In the genomic region with DNA sequence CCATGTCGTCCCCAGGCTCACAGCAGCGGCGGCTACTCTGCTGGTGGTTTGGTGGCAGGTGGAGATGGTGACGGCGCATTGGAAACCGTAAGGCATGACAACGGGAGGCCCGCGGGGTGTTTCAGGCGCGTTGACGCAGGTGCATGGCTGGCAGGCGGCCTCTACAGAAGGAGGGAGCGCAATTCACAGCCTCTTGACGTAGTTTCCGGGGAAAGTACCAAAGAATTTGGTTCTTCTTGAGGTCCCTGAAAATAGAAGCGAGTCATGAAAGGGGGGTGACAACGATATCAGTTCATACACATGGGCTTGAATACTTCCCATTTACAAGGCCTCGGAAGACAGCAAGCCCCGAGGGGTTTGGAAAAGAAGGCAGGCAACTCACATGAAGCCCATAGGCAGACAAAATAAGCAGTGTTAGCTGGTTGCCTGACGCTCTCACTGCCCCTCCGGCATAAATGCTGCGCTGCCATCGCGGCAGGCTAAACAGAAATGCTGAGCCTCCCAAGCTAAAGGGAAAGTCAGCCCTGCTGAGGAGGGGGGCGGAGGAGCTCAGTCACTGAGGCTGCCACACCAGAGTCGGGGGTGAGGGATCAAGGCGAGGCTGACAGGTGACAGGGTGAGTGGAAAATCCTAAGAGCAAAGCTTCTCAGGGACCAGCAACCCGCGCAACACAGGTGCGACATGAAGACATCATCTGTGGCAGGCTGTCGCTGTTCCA, we compare ENCODE assay signal across 9 cellular contexts. TPM values are rescaled to one million over a fixed set of nuclear protein-coding genes. Genes with fewer than 3 reads are reported as not detected.
DNase-seq lines count a peak whose midpoint lies in the region; ATAC-seq and TF ChIP-seq lines count a peak whose summit lies in the region.
"Had no signal": no experiment of that assay in that cellular context is flagged by ENCODE, and none has a peak within 500 bp of the region (broad histone marks: within the 10 kb centered on the region; RNA-seq: fewer than 3 reads in every experiment).

No MANE protein-coding gene starts in this region.

- TF ChIP-seq RAD21 in IMR-90 (IDR thresholded peaks at IDR 0.05; ENCODE audit: low read length), result no peak

- H2AK5ac ChIP-seq in IMR-90 (ENCODE audit: low read depth, low read length) (no peak overlapping the region), mesenchymal stem cell (ENCODE audit: low read length, severe bottlenecking) (no peak overlapping the region)

- H3K27me3 Mint-ChIP-seq in CD4-positive, alpha-beta T cell, result peaks cover 71% of the 10 kb centered on the region

- no peak overlapping the region for H3K4me3 ChIP-seq in IMR-90 (ENCODE audit: insufficient read depth, low read depth, low read length)
- peak overlapping the region; percentile 52 to 57 for H3K4me3 ChIP-seq in mesenchymal stem cell (ENCODE audit: insufficient read depth in 1 of 2, low read depth in 1 of 2, low read length in 2 of 2)
- H3K4me3 ChIP-seq in stomach, result no peak overlapping the region

- TF ChIP-seq POLR2A in IMR-90 (IDR thresholded peaks at IDR 0.05; ENCODE audit: low read depth, low read length), result no peak
- no peak for TF ChIP-seq POLR2A in stomach (IDR thresholded peaks at IDR 0.05)

- H4K20me1 ChIP-seq in IMR-90 (ENCODE audit: insufficient read depth, low read length), result no peaks in the 10 kb centered on the region

- H2BK12ac ChIP-seq in mesenchymal stem cell (ENCODE audit: low read length in 2 of 2), result peak overlapping the region; percentile 4 to 79

- no peak overlapping the region for H4K5ac ChIP-seq in IMR-90 (ENCODE audit: low read depth, low read length)

- peaks cover 48% of the 10 kb centered on the region for H3K27me3 ChIP-seq in CD4-positive, alpha-beta T cell (ENCODE audit: control insufficient read depth, insufficient read depth, low read length)
- H3K27me3 ChIP-seq in IMR-90 (ENCODE audit: control insufficient read depth, insufficient read depth, low read length), result peaks cover 14% of the 10 kb centered on the region
- H3K27me3 ChIP-seq in mesenchymal stem cell (ENCODE audit: control insufficient read depth in 1 of 2, insufficient read depth in 1 of 2, low read length in 2 of 2), result peaks cover 0 to 5% of the 10 kb centered on the region in 2 experiments
- peaks cover 0 to 8% (median 0%) of the 10 kb centered on the region in 3 donors for H3K27me3 ChIP-seq in stomach

- H3K36me3 ChIP-seq in IMR-90 (ENCODE audit: control insufficient read depth, insufficient read depth, low read length), result no peaks in the 10 kb centered on the region
- H3K36me3 ChIP-seq in mesenchymal stem cell (ENCODE audit: control insufficient read depth in 1 of 2, insufficient read depth in 2 of 2, low read depth in 1 of 2, low read length in 2 of 2), result no peaks in the 10 kb centered on the region
- H3K36me3 ChIP-seq in stomach, result peaks cover 0 to 28% (median 19%) of the 10 kb centered on the region in 4 donors

- no peak overlapping the region for H2BK20ac ChIP-seq in IMR-90 (ENCODE audit: low read depth, low read length)

- 28% methylated on average over 12 of the region's 32 CpGs; no CpG with 5 or more reads in 1 of the 2 experiments for WGBS in IMR-90 (ENCODE audit: extremely low coverage in 2 of 2, insufficient read length in 1 of 2), 2 experiments
- 41% methylated on average over 32 of the region's 32 CpGs for WGBS in mesenchymal stem cell
- 63 to 74% (median 71%) methylated on average over 32 of the region's 32 CpGs for WGBS in stomach, 5 donors

- peaks cover 13% of the 10 kb centered on the region for H3K4me1 Mint-ChIP-seq in CD4-positive, alpha-beta T cell (ENCODE audit: low read depth)

- H3K4me1 ChIP-seq in IMR-90 (ENCODE audit: control insufficient read depth, insufficient read depth, low read length) (no peaks in the 10 kb centered on the region), mesenchymal stem cell (ENCODE audit: control insufficient read depth, insufficient read depth, low read depth, low read length) (peaks cover 7% of the 10 kb centered on the region), stomach (peaks cover 0 to 17% (median 8%) of the 10 kb centered on the region in 4 donors)

- POLR2A ChIA-PET in CD4-positive, alpha-beta T cell (lab: Charles Lee), result no interaction called here
- POLR2A ChIA-PET in IMR-90 (lab: Charles Lee; ENCODE audit: unreplicated experiment), result interaction anchor here (0.6 kb wide), 1 partner anchor 125 kb away, joined by 15 read pairs; no protein-coding TSS in a partner anchor

- no peak overlapping the region for H3K9ac ChIP-seq in IMR-90 (ENCODE audit: low read depth, low read length)
- H3K9ac ChIP-seq in mesenchymal stem cell (ENCODE audit: low read length), result no peak overlapping the region

- peak; percentile 91 for ATAC-seq in CD4-positive, alpha-beta T cell (ENCODE audit: poor library complexity)
- ATAC-seq in GM21381 (IDR thresholded peaks at IDR 0.05; ENCODE audit: unreplicated experiment) (peak; percentile 100), IMR-90 (ENCODE audit: low read depth) (no peak)

- H2BK5ac ChIP-seq in IMR-90 (ENCODE audit: low read depth, low read length, poor library complexity, severe bottlenecking) (no peak overlapping the region), mesenchymal stem cell (ENCODE audit: low read depth, low read length, poor library complexity, severe bottlenecking) (no peak overlapping the region)

- no peak overlapping the region for H2AK9ac ChIP-seq in IMR-90 (replicated peaks; ENCODE audit: low read depth, low read length, poor library complexity)

- no peaks in the 10 kb centered on the region for H3K9me3 Mint-ChIP-seq in CD4-positive, alpha-beta T cell

- H3K9me3 ChIP-seq in CD4-positive, alpha-beta T cell (ENCODE audit: control insufficient read depth, low read length), result no peaks in the 10 kb centered on the region
- H3K9me3 ChIP-seq in IMR-90 (ENCODE audit: control insufficient read depth, insufficient read depth, low read length), result no peaks in the 10 kb centered on the region
- no peaks in the 10 kb centered on the region for H3K9me3 ChIP-seq in mesenchymal stem cell (ENCODE audit: control insufficient read depth, low read length)
- H3K9me3 ChIP-seq in stomach, result no peaks in the 10 kb centered on the region

- no peaks in the 10 kb centered on the region for H3K9me1 ChIP-seq in IMR-90 (ENCODE audit: insufficient read depth, low read length)

- intact Hi-C loops in CD4-positive, alpha-beta T cell (cut with DNase I, micrococcal nuclease), result no loop called here
- intact Hi-C loops in IMR-90 (cut with micrococcal nuclease) (loop anchor here (5.0 kb wide), 1 partner anchor 50 kb away; the partner anchor contains the start of gene PDLIM3), stomach (cut with DNase I; ENCODE audit: low total_unique reads) (no loop called here)

- H2BK120ac ChIP-seq in IMR-90 (ENCODE audit: low read depth, low read length) (no peak overlapping the region), mesenchymal stem cell (ENCODE audit: low read depth, low read length) (no peak overlapping the region)

- H4K8ac ChIP-seq in IMR-90 (ENCODE audit: low read depth in 2 of 2, low read length in 2 of 2) (no peak overlapping the region), mesenchymal stem cell (ENCODE audit: low read length) (peak overlapping the region; percentile 87)

- H3K4me2 ChIP-seq in IMR-90 (ENCODE audit: low read depth, low read length) (peak overlapping the region; percentile 33), mesenchymal stem cell (ENCODE audit: low read length, poor library complexity, severe bottlenecking) (peak overlapping the region; percentile 67)

- no peaks in the 10 kb centered on the region for H3K79me1 ChIP-seq in IMR-90 (ENCODE audit: low read depth in 1 of 2, low read length in 2 of 2)
- no peaks in the 10 kb centered on the region for H3K79me1 ChIP-seq in mesenchymal stem cell (replicated peaks; ENCODE audit: low read length, poor library complexity, severe bottlenecking)

- H3K23ac ChIP-seq in IMR-90 (ENCODE audit: low read depth, low read length), result no peak overlapping the region
- H3K23ac ChIP-seq in mesenchymal stem cell (ENCODE audit: low read length in 2 of 2), result no peak overlapping the region

- in situ Hi-C loops in IMR-90 (cut with MboI; ENCODE audit: low sequenced_read_pairs), result loop anchor here (5.0 kb wide), 1 partner anchor 100 kb away; no protein-coding TSS in a partner anchor

- peak overlapping the region; percentile 73 for H3K27ac Mint-ChIP-seq in CD4-positive, alpha-beta T cell

- H4K91ac ChIP-seq in IMR-90 (ENCODE audit: insufficient read depth, low read depth, low read length) (no peak overlapping the region), mesenchymal stem cell (ENCODE audit: low read length) (peak overlapping the region; percentile 0)

- CTCF ChIA-PET in CD4-positive, alpha-beta T cell (lab: Charles Lee), result interaction anchor here (2.9 kb wide), 1 partner anchor 10 kb away, joined by 12 read pairs; no protein-coding TSS in a partner anchor
- CTCF ChIA-PET in IMR-90 (lab: Yijun Ruan, JAX), result no interaction called here

- H3K4me3 Mint-ChIP-seq in CD4-positive, alpha-beta T cell, result peak overlapping the region; percentile 39

- no peak overlapping the region for H3K56ac ChIP-seq in IMR-90 (ENCODE audit: extremely low read depth, insufficient read depth, low read length)

- no peak for TF ChIP-seq EP300 in stomach (IDR thresholded peaks at IDR 0.05)

- H2BK15ac ChIP-seq in IMR-90 (ENCODE audit: low read depth, low read length), result no peak overlapping the region
- no peak overlapping the region for H2BK15ac ChIP-seq in mesenchymal stem cell (ENCODE audit: low read depth, poor library complexity, severe bottlenecking)

- no peak for TF ChIP-seq CTCF in CD4-positive, alpha-beta T cell (IDR thresholded peaks at IDR 0.05)
- TF ChIP-seq CTCF in IMR-90 (conservative IDR thresholded peaks at IDR 0.05; ENCODE audit: low read depth, low read length), result no peak
- no peak for TF ChIP-seq CTCF in stomach (IDR thresholded peaks at IDR 0.05)

- no peak overlapping the region for H3K14ac ChIP-seq in IMR-90 (replicated peaks; ENCODE audit: low read depth, low read length)
- H3K14ac ChIP-seq in mesenchymal stem cell (ENCODE audit: low read length in 2 of 2), result no peak overlapping the region

- BruUV-seq in IMR-90 (replicated peaks; lab: Mats Ljungman, UMichigan), result no TSS peak

- H3K36me3 Mint-ChIP-seq in CD4-positive, alpha-beta T cell (ENCODE audit: low read depth), result no peaks in the 10 kb centered on the region

- H3K27ac ChIP-seq in CD4-positive, alpha-beta T cell (ENCODE audit: low read depth, low read length), result no peak overlapping the region
- H3K27ac ChIP-seq in IMR-90 (ENCODE audit: insufficient read depth, low read length) (no peak overlapping the region), mesenchymal stem cell (ENCODE audit: low read length, poor library complexity, severe bottlenecking) (no peak overlapping the region), stomach (peak overlapping the region in 2 of 5 donors; percentile 33 to 46)

- H2AFZ ChIP-seq in IMR-90 (replicated peaks; ENCODE audit: low read length, poor library complexity) (peak overlapping the region; percentile 75), mesenchymal stem cell (ENCODE audit: low read depth, low read length) (peak overlapping the region; percentile 43)

- H3K4ac ChIP-seq in IMR-90 (ENCODE audit: low read depth, low read length) (no peak overlapping the region), mesenchymal stem cell (ENCODE audit: low read depth in 1 of 2, low read length in 2 of 2) (peak overlapping the region in 1 of 2 experiments; percentile 25)

- H3K18ac ChIP-seq in IMR-90 (ENCODE audit: low read depth, low read length) (no peak overlapping the region), mesenchymal stem cell (ENCODE audit: low read depth in 1 of 2, low read length in 2 of 2) (peak overlapping the region in 1 of 2 experiments; percentile 46)

- dilution Hi-C loops in IMR-90 (cut with HindIII; ENCODE audit: low sequenced_read_pairs, unreplicated experiment), result no loop called here

- DNase-seq in CD4-positive, alpha-beta T cell, result peak; percentile 4 to 80 (median 50)
- DNase-seq in IMR-90, result peak; percentile 68
- peak; percentile 8 for DNase-seq in activated effector memory CD4-positive, alpha-beta T cell treated with Interleukin-2 at 50 U/mL for 16 hours
- DNase-seq in mesenchymal stem cell, result peak; percentile 54
- DNase-seq in stomach, result peak; percentile 50
- DNase-seq in hypothalamus (lab: John Stamatoyannopoulos, UW), result no peak
- DNase-seq in GOT3 (lab: John Stamatoyannopoulos, UW), result no peak
- DNase-seq: DND-41 had no signal

RNA-seq across cellular contexts. Expression of gene PDLIM3, which starts 52.3 kb away (rescaled TPM):
- total RNA-seq in CD4-positive, alpha-beta T cell, result not detected
- total RNA-seq in IMR-90 (2012; rRNA removed), result 8.9 and 11.7 TPM in 2 replicates
- polyA plus RNA-seq in IMR-90 (2012; rRNA removed), result 6.4 and 6.8 TPM in 2 replicates
- 5.8 and 6.6 TPM in 2 replicates for polyA plus RNA-seq in IMR-90 (2012; cell fraction: cytosol; rRNA removed)
- 6.6 and 13.8 TPM in 2 replicates for polyA plus RNA-seq in IMR-90 (2012; cell fraction: nucleus; rRNA removed; ENCODE audit: low replicate concordance)
- 61.2 TPM for polyA plus RNA-seq in mesenchymal stem cell (2013, experiment 1 of 2)
- polyA plus RNA-seq in mesenchymal stem cell (2013, experiment 2 of 2), result 64.4 TPM
- total RNA-seq in stomach, result 100 to 1,000 TPM in 4 of 5 donors, 10 to 100 TPM in 1; 83.1 to 755 (median 259) TPM
- 100 to 1,000 TPM in 1 of 3 donors, 10 to 100 TPM in 2; 73.9 to 112 (median 77.0) TPM for polyA plus RNA-seq in stomach

Comparison
In these comparisons a context has a peak if more than half of its experiments do, and no peak if none do; other contexts are left out.
1. DNase-seq: peak in CD4-positive, alpha-beta T cell (10 of 10), IMR-90 (single experiment), activated effector memory CD4-positive, alpha-beta T cell treated with Interleukin-2 at 50 U/mL for 16 hours (single experiment), mesenchymal stem cell (single experiment) and stomach (single experiment); none in hypothalamus (0 of 51) and GOT3 (single experiment).
2. H3K4me3 ChIP-seq: peak in mesenchymal stem cell (2 of 2); none in IMR-90 (single experiment) and stomach (0 of 4).